In genomic region chr17:78034429-78035091, GRCh38 we compare ENCODE assay signal across 13 cellular contexts.
A peak's percentile ranks its signal among the peaks of the same experiment; 100 is the strongest.
DNase-seq lines count a peak whose midpoint lies in the region; ATAC-seq, FAIRE-seq and TF ChIP-seq lines count a peak whose summit lies in the region.
"Had no signal": no experiment of that assay in that cellular context is flagged by ENCODE, and none has a peak within 500 bp of the region (broad histone marks: within the 10 kb centered on the region; RNA-seq: fewer than 3 reads in every experiment).

No MANE protein-coding gene starts in this region.

- BruUV-seq in HepG2 (replicated peaks; lab: Mats Ljungman, UMichigan) (no TSS peak), Panc1 (replicated peaks; lab: Mats Ljungman, UMichigan) (no TSS peak)

- CTCF ChIA-PET in HepG2 (lab: Yijun Ruan, JAX; ENCODE audit: low intra/inter-chr PET ratio, low total read pairs) (no interaction called here), Panc1 (lab: Charles Lee) (interaction anchor here (1.5 kb wide), 1 partner anchor 21 kb away, joined by 4 read pairs; no protein-coding TSS in a partner anchor)

- no peak overlapping the region for H3K9ac ChIP-seq in HepG2 (ENCODE audit: insufficient read depth, low read depth, low read length)
- H3K9ac ChIP-seq: BLaER1 had no signal

- DNase-seq in HepG2 (ENCODE audit: low spot score) (no peak), right lobe of liver (no peak), Panc1 (ENCODE audit: low read depth, low spot score) (no peak), epithelial cell of prostate (ENCODE audit: low read depth, low spot score) (no peak), thoracic aorta (ENCODE audit: low spot score) (no peak), T1000 (lab: John Stamatoyannopoulos, UW) (no peak)
- DNase-seq: activated CD4-positive, alpha-beta T cell treated with anti-CD3 and anti-CD28 coated beads, Interleukin-2, amount 50 U/mL, for 1 hour; kidney; T-helper 1 cell had no signal

- intact Hi-C loops in HepG2 (cut with micrococcal nuclease; ENCODE audit: unreplicated experiment) (no loop called here), right lobe of liver (cut with DNase I) (no loop called here), Panc1 (cut with micrococcal nuclease; ENCODE audit: unreplicated experiment) (no loop called here)

- in situ Hi-C loops in HepG2 (cut with HindIII; ENCODE audit: extremely low pct_ligation_motif_present, low pct_unique_long_range_greater_than_20kb): no loop called here
- in situ Hi-C loops in Panc1 (cut with HindIII; ENCODE audit: low pct_unique_long_range_greater_than_20kb, low sequenced_read_pairs): no loop called here

- TF ChIP-seq RAD21 in HepG2 (CRISPR knock-in tag; IDR thresholded peaks at IDR 0.05): no peak

- TF ChIP-seq EP300 in HepG2 (IDR thresholded peaks at IDR 0.05; ENCODE audit: low read depth in 2 of 2, low read length in 2 of 2) (no peak), HepG2 (CRISPR knock-in tag; IDR thresholded peaks at IDR 0.05; ENCODE audit: borderline replicate concordance) (no peak)

- H3K4me2 ChIP-seq in HepG2 (ENCODE audit: low read depth, low read length): no peak overlapping the region
- H3K4me2 ChIP-seq: BLaER1 had no signal

- no peaks in the 10 kb centered on the region for H3K9me3 ChIP-seq in HepG2 (ENCODE audit: low read length)
- no peaks in the 10 kb centered on the region for H3K9me3 ChIP-seq in right lobe of liver
- no peaks in the 10 kb centered on the region for H3K9me3 ChIP-seq in Panc1 (ENCODE audit: control insufficient read depth, insufficient read depth, low read depth, low read length)
- no peaks in the 10 kb centered on the region for H3K9me3 ChIP-seq in thoracic aorta
- H3K9me3 ChIP-seq: BLaER1 had no signal

- H3K27me3 ChIP-seq in HepG2 (ENCODE audit: control insufficient read depth in 1 of 2, insufficient read depth in 2 of 2, low read length in 2 of 2): no peaks in the 10 kb centered on the region
- H3K27me3 ChIP-seq in right lobe of liver: no peaks in the 10 kb centered on the region
- H3K27me3 ChIP-seq in Panc1 (ENCODE audit: control insufficient read depth, insufficient read depth, low read length): no peaks in the 10 kb centered on the region
- H3K27me3 ChIP-seq in thoracic aorta (replicated peaks; ENCODE audit: insufficient read depth): no peaks in the 10 kb centered on the region
- H3K27me3 ChIP-seq: BLaER1 had no signal

- no peak for FAIRE-seq in HepG2 (lab: Jason Lieb, UNC)
- FAIRE-seq: kidney had no signal

- WGBS in HepG2 (ENCODE audit: low lambda C conversion rate): 96% methylated on average over 9 of the region's 9 CpGs
- 96% methylated on average over 9 of the region's 9 CpGs for WGBS in right lobe of liver (ENCODE audit: insufficient coverage, low coverage, low lambda C conversion rate, missing lambda C conversion rate)

- H3K4me1 ChIP-seq in HepG2 (ENCODE audit: insufficient read depth, low read length) (no peaks in the 10 kb centered on the region), right lobe of liver (no peaks in the 10 kb centered on the region), Panc1 (ENCODE audit: control insufficient read depth, insufficient read depth, low read length) (no peaks in the 10 kb centered on the region), thoracic aorta (ENCODE audit: control insufficient read depth in 1 of 2, low read depth in 2 of 2) (peaks cover 17 to 36% of the 10 kb centered on the region in 2 donors)
- H3K4me1 ChIP-seq: BLaER1 had no signal

- TF ChIP-seq CTCF in HepG2 (CRISPR knock-in tag; IDR thresholded peaks at IDR 0.05) (no peak), right lobe of liver (IDR thresholded peaks at IDR 0.05) (no peak), Panc1 (IDR thresholded peaks at IDR 0.05) (no peak), thoracic aorta (IDR thresholded peaks at IDR 0.05) (no peak)

- no peak overlapping the region for H3K27ac ChIP-seq in HepG2 (ENCODE audit: extremely low read length, insufficient read depth, low read length)
- H3K27ac ChIP-seq in right lobe of liver: no peak overlapping the region
- H3K27ac ChIP-seq in Panc1 (ENCODE audit: low read length): no peak overlapping the region
- peak overlapping the region; percentile 48 for H3K27ac ChIP-seq in epithelial cell of prostate
- peak overlapping the region; percentile 56 to 80 for H3K27ac ChIP-seq in thoracic aorta
- H3K27ac ChIP-seq: BLaER1 had no signal

- ATAC-seq in HepG2 (no peak), right lobe of liver (no peak), Panc1 (peak; percentile 70; the same call in 1 of the 2 replicates), thoracic aorta (ENCODE audit: insufficient number of reproducible peaks, low FRiP score, low read depth) (no peak), GM21825 (IDR thresholded peaks at IDR 0.05; ENCODE audit: unreplicated experiment) (no peak), GM18870 (IDR thresholded peaks at IDR 0.05; ENCODE audit: unreplicated experiment) (no peak)
- ATAC-seq: stimulated activated memory B cell treated with anti-CD40 and anti-IgM and Interleukin-4, amounts not matched to agents 10 μg/mL and 1 μg/mL and 100 μg/mL, for 72 hours had no signal

- no peaks in the 10 kb centered on the region for H3K79me2 ChIP-seq in HepG2 (ENCODE audit: insufficient read depth, low read length)

- H3K4me3 ChIP-seq in HepG2 (replicated peaks in 1 of 3; ENCODE audit: insufficient read depth in 1 of 3, low read depth in 2 of 3, low read length in 3 of 3) (no peak overlapping the region), right lobe of liver (no peak overlapping the region), Panc1 (ENCODE audit: low read depth in 2 of 2, low read length in 2 of 2) (no peak overlapping the region), thoracic aorta (no peak overlapping the region)
- H3K4me3 ChIP-seq: BLaER1 had no signal

- TF ChIP-seq POLR2A in HepG2 (IDR thresholded peaks at IDR 0.05; ENCODE audit: insufficient read depth in 1 of 2, low read depth in 2 of 2, low read length in 2 of 2) (no peak), right lobe of liver (IDR thresholded peaks at IDR 0.05) (no peak)

- H2AFZ ChIP-seq in HepG2 (ENCODE audit: low read length): no peak overlapping the region

- H3K36me3 ChIP-seq in HepG2 (replicated peaks in 1 of 2; ENCODE audit: control insufficient read depth in 1 of 2, insufficient read depth in 2 of 2, low read length in 2 of 2): peaks cover 16 to 41% of the 10 kb centered on the region in 2 experiments
- H3K36me3 ChIP-seq in right lobe of liver: peaks cover 0 to 24% (median 2%) of the 10 kb centered on the region in 4 donors
- H3K36me3 ChIP-seq in Panc1 (ENCODE audit: control insufficient read depth, insufficient read depth, low read length): no peaks in the 10 kb centered on the region
- peaks cover 6% of the 10 kb centered on the region for H3K36me3 ChIP-seq in thoracic aorta

- POLR2A ChIA-PET in HepG2 (lab: Yijun Ruan, JAX): no interaction called here
- POLR2A ChIA-PET in Panc1 (lab: Charles Lee): no interaction called here

- H4K20me1 ChIP-seq in HepG2 (ENCODE audit: insufficient read depth, low read length): no peaks in the 10 kb centered on the region
- H4K20me1 ChIP-seq: BLaER1 had no signal

TF ChIP-seq in HepG2, 621 proteins besides CTCF, POLR2A, EP300 and RAD21:
- TF ChIP-seq MAFF (IDR thresholded peaks at IDR 0.05; ENCODE audit: low read depth, low read length) (peak; percentile 53; the same call in 1 of the 2 replicates), GATAD1 (CRISPR knock-in tag; IDR thresholded peaks at IDR 0.05) (no peak), MAFK (conservative IDR thresholded peaks at IDR 0.05 in 1 of 2, IDR thresholded peaks at IDR 0.05 in 1 of 2; ENCODE audit: low read length in 2 of 2) (peak; percentile 30 to 51; a peak in 2 of 4 replicates), ZNF558 (CRISPR knock-in tag; IDR thresholded peaks at IDR 0.05; ENCODE audit: borderline replicate concordance) (no peak)

Comparison
In these comparisons a context has a peak if more than half of its experiments do, and no peak if none do; other contexts are left out.
1. H3K27ac ChIP-seq: peak in epithelial cell of prostate (single experiment) and thoracic aorta (2 of 2); none in HepG2 (single experiment), right lobe of liver (0 of 3) and Panc1 (single experiment).